Comparison of ENCODE assay signal across 9 cellular contexts in genomic region chr9:131642496-131643083, GRCh38.
DNase-seq lines count a peak whose midpoint lies in the region; ATAC-seq and TF ChIP-seq lines count a peak whose summit lies in the region.
"Had no signal": no experiment of that assay in that cellular context is flagged by ENCODE, and none has a peak within 500 bp of the region (broad histone marks: within the 10 kb centered on the region; RNA-seq: fewer than 3 reads in every experiment).

No MANE protein-coding gene starts in this region.

- H3K27ac ChIP-seq in PC-3 (ENCODE audit: low read length): no peak overlapping the region

- H3K4me2 ChIP-seq in PC-3 (ENCODE audit: low read length): no peak overlapping the region

- H3K9me3 ChIP-seq in PC-3 (ENCODE audit: low read length): no peaks in the 10 kb centered on the region

- H3K36me3 ChIP-seq in PC-3 (ENCODE audit: low read depth, low read length): no peaks in the 10 kb centered on the region

- H3K9me2 ChIP-seq in PC-3 (replicated peaks; ENCODE audit: low read length): no peaks in the 10 kb centered on the region

- CTCF ChIA-PET in PC-3 (lab: Charles Lee): interaction anchor here (0.7 kb wide), 1 partner anchor 324 kb away, joined by 3 read pairs; no protein-coding TSS in a partner anchor

- no peaks in the 10 kb centered on the region for H3K79me2 ChIP-seq in PC-3 (ENCODE audit: low read length)

- no peaks in the 10 kb centered on the region for H3F3A ChIP-seq in PC-3 (ENCODE audit: low read length, unreplicated experiment)

- ATAC-seq in GM19023 (IDR thresholded peaks at IDR 0.05; ENCODE audit: unreplicated experiment) (peak; percentile 71), HG02885 (IDR thresholded peaks at IDR 0.05; ENCODE audit: poor library complexity, unreplicated experiment) (peak; percentile 67), HG03097 (IDR thresholded peaks at IDR 0.05; ENCODE audit: low FRiP score, unreplicated experiment) (no peak), PC-3 (no peak)
- peak; percentile 82 to 86 for ATAC-seq in activated naive CD4-positive, alpha-beta T cell treated with anti-CD3 and anti-CD28 coated beads, Interleukin-2, amount 50 U/mL, for 72 hours

- POLR2A ChIA-PET in PC-3 (lab: Charles Lee; ENCODE audit: unreplicated experiment): no interaction called here

- no peak for TF ChIP-seq CTCF in PC-3 (conservative IDR thresholded peaks at IDR 0.05; ENCODE audit: low read depth, low read length)

- no peaks in the 10 kb centered on the region for H3K27me3 ChIP-seq in PC-3 (ENCODE audit: low read length)

- peak; percentile 55 to 66 for DNase-seq in activated naive CD4-positive, alpha-beta T cell treated with anti-CD3 and anti-CD28 coated beads, Interleukin-2, amount 50 U/mL, for 72 hours (ENCODE audit: low spot score in 2 of 2)
- DNase-seq in stimulated activated CD4-positive, alpha-beta T cell treated with anti-CD3 and anti-CD28 coated beads, Interleukin-2, amount 100 ng/mL, for 24 hours: peak; percentile 64 to 67
- no peak for DNase-seq in HuH-7 (ENCODE audit: low spot score)
- no peak for DNase-seq in PC-3
- DNase-seq in NCI-H146 treated with DMSO at 0.1 percent for 48 hours (lab: John Stamatoyannopoulos, UW; ENCODE audit: unreplicated experiment): no peak
- DNase-seq: NCI-H774 had no signal

- peaks cover 13 to 20% of the 10 kb centered on the region in 2 donors for H3K36me3 Mint-ChIP-seq in activated naive CD4-positive, alpha-beta T cell treated with anti-CD3 and anti-CD28 coated beads, Interleukin-2, amount 50 U/mL, for 72 hours

- H3K9ac ChIP-seq in PC-3 (ENCODE audit: low read length): no peak overlapping the region

- intact Hi-C loops in PC-3 (cut with micrococcal nuclease): no loop called here

- no peaks in the 10 kb centered on the region for H3K4me1 ChIP-seq in PC-3 (ENCODE audit: insufficient read depth, low read length)

- no peaks in the 10 kb centered on the region for H3K9me3 Mint-ChIP-seq in activated naive CD4-positive, alpha-beta T cell treated with anti-CD3 and anti-CD28 coated beads, Interleukin-2, amount 50 U/mL, for 72 hours

- peak overlapping the region; percentile 69 to 98 for H3K27ac Mint-ChIP-seq in activated naive CD4-positive, alpha-beta T cell treated with anti-CD3 and anti-CD28 coated beads, Interleukin-2, amount 50 U/mL, for 72 hours

- no peak overlapping the region for H2AFZ ChIP-seq in PC-3 (ENCODE audit: low read length)

- BruUV-seq in PC-3 (replicated peaks; lab: Mats Ljungman, UMichigan): no TSS peak

- no peak overlapping the region for H3K4me3 ChIP-seq in PC-3 (ENCODE audit: low read length)

- no peaks in the 10 kb centered on the region for H4K20me1 ChIP-seq in PC-3 (ENCODE audit: low read length)

Comparison
In these comparisons a context has a peak if more than half of its experiments do, and no peak if none do; other contexts are left out.
1. ATAC-seq: peak in GM19023 (single experiment), HG02885 (single experiment) and activated naive CD4-positive, alpha-beta T cell treated with anti-CD3 and anti-CD28 coated beads, Interleukin-2, amount 50 U/mL, for 72 hours (2 of 2); none in HG03097 (single experiment) and PC-3 (single experiment).
2. DNase-seq: peak in activated naive CD4-positive, alpha-beta T cell treated with anti-CD3 and anti-CD28 coated beads, Interleukin-2, amount 50 U/mL, for 72 hours (2 of 2) and stimulated activated CD4-positive, alpha-beta T cell treated with anti-CD3 and anti-CD28 coated beads, Interleukin-2, amount 100 ng/mL, for 24 hours (2 of 2); none in HuH-7 (single experiment), PC-3 (single experiment) and NCI-H146 treated with DMSO at 0.1 percent for 48 hours (single experiment).